8 cellular contexts compared by ENCODE assay signal in genomic region chr13:52850396-52851152, GRCh38. TPM values are rescaled to one million over a fixed set of nuclear protein-coding genes. Genes with fewer than 3 reads are reported as not detected.
DNase-seq lines count a peak whose midpoint lies in the region; ATAC-seq and TF ChIP-seq lines count a peak whose summit lies in the region.

No MANE protein-coding gene starts in this region.

- TF ChIP-seq POLR2A in right lobe of liver (IDR thresholded peaks at IDR 0.05), result no peak

- H3K36me3 ChIP-seq in ectodermal cell (ENCODE audit: control insufficient read depth, insufficient read depth, low read length), result peaks cover 6% of the 10 kb centered on the region
- H3K36me3 ChIP-seq in right lobe of liver, result no peaks in the 10 kb centered on the region

- H3K9me3 ChIP-seq in ectodermal cell (ENCODE audit: control insufficient read depth, low read length) (no peaks in the 10 kb centered on the region), right lobe of liver (no peaks in the 10 kb centered on the region)

- DNase-seq in ELR (ENCODE audit: low read depth) (peak; percentile 32), LHCN-M2 (ENCODE audit: low read depth) (peak; percentile 43), right lobe of liver (peak; percentile 56 to 68 (median 67))
- peak; percentile 14 for DNase-seq in stimulated activated CD8-positive, alpha-beta memory T cell treated with anti-CD3 and anti-CD28 coated beads, Interleukin-7, amount 100 ng/mL, for 24 hours (ENCODE audit: low read depth)
- no peak for DNase-seq in effector CD4-positive, alpha-beta T cell

- peak; percentile 58 for ATAC-seq in GM21529 (IDR thresholded peaks at IDR 0.05; ENCODE audit: unreplicated experiment)
- peak; percentile 86 for ATAC-seq in SK-N-SH treated with all-trans-retinoic acid at 6 μM for 48 hours
- ATAC-seq in right lobe of liver, result peak; percentile 76 to 90 (median 84)

- H3K27ac ChIP-seq in ectodermal cell (ENCODE audit: insufficient read depth, low read depth, low read length, poor library complexity, severe bottlenecking), result peak overlapping the region; percentile 85
- no peak overlapping the region for H3K27ac ChIP-seq in right lobe of liver

- 0% methylated on average over 47 of the region's 47 CpGs for WGBS in ectodermal cell, 2 experiments
- WGBS in right lobe of liver (ENCODE audit: insufficient coverage, low coverage, low lambda C conversion rate, missing lambda C conversion rate), result 2% methylated on average over 39 of the region's 47 CpGs

- H3K4me3 ChIP-seq in ectodermal cell (ENCODE audit: insufficient read depth, low read depth, low read length) (peak overlapping the region; percentile 53), right lobe of liver (peak overlapping the region; percentile 32 to 55 (median 49))

- H3K27me3 ChIP-seq in ectodermal cell (ENCODE audit: control insufficient read depth, insufficient read depth, low read length, poor library complexity, severe bottlenecking) (peaks cover 63% of the 10 kb centered on the region), right lobe of liver (peaks cover 7 to 52% of the 10 kb centered on the region in 2 donors)

- H3K4me1 ChIP-seq in ectodermal cell (ENCODE audit: control insufficient read depth, insufficient read depth, low read length) (peaks cover 34% of the 10 kb centered on the region), right lobe of liver (peaks cover 0 to 19% (median 3%) of the 10 kb centered on the region in 4 donors)

- no peak for TF ChIP-seq CTCF in right lobe of liver (IDR thresholded peaks at IDR 0.05)

- intact Hi-C loops in right lobe of liver (cut with DNase I), result no loop called here

TF ChIP-seq in SK-N-SH treated with all-trans-retinoic acid at 6 μM for 48 hours, 23 proteins besides CTCF, POLR2A, EP300 and RAD21:
- no peak for TF ChIP-seq RARB (CRISPR knock-in tag; IDR thresholded peaks at IDR 0.05)
- TF ChIP-seq ESRRG (CRISPR knock-in tag; IDR thresholded peaks at IDR 0.05), result no peak
- TF ChIP-seq OSR1 (CRISPR knock-in tag; IDR thresholded peaks at IDR 0.05), result 0 out of 2 replicates have a peak, but pooled peaks have one; percentile 54
- TF ChIP-seq ZC3H10 (CRISPR knock-in tag; IDR thresholded peaks at IDR 0.05), result no peak
- peak; percentile 42; the same call in 1 of the 2 replicates for TF ChIP-seq CSDC2 (CRISPR knock-in tag; IDR thresholded peaks at IDR 0.05)
- 0 out of 2 replicates have a peak, but pooled peaks have one; percentile 51 for TF ChIP-seq ZFP3 (CRISPR knock-in tag; IDR thresholded peaks at IDR 0.05)
- no peak for TF ChIP-seq BACH2 (CRISPR knock-in tag; IDR thresholded peaks at IDR 0.05; ENCODE audit: borderline replicate concordance)
- TF ChIP-seq SNAI2 (CRISPR knock-in tag; IDR thresholded peaks at IDR 0.05), result no peak
- no peak for TF ChIP-seq ZNF565 (CRISPR knock-in tag; conservative IDR thresholded peaks at IDR 0.05; ENCODE audit: low read depth)
- TF ChIP-seq TSHZ2 (CRISPR knock-in tag; IDR thresholded peaks at IDR 0.05), result no peak
- TF ChIP-seq, protein P1, sequence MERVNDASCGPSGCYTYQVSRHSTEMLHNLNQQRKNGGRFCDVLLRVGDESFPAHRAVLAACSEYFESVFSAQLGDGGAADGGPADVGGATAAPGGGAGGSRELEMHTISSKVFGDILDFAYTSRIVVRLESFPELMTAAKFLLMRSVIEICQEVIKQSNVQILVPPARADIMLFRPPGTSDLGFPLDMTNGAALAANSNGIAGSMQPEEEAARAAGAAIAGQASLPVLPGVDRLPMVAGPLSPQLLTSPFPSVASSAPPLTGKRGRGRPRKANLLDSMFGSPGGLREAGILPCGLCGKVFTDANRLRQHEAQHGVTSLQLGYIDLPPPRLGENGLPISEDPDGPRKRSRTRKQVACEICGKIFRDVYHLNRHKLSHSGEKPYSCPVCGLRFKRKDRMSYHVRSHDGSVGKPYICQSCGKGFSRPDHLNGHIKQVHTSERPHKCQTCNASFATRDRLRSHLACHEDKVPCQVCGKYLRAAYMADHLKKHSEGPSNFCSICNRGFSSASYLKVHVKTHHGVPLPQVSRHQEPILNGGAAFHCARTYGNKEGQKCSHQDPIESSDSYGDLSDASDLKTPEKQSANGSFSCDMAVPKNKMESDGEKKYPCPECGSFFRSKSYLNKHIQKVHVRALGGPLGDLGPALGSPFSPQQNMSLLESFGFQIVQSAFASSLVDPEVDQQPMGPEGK (CRISPR knock-in tag; IDR thresholded peaks at IDR 0.05; ENCODE audit: borderline replicate concordance), result no peak

RNA-seq across cellular contexts. Expression of gene PCDH8, which starts 2.1 kb away (rescaled TPM):
- total RNA-seq in LHCN-M2 (2014; rRNA removed), result not detected in 2 replicates
- not detected for polyA plus RNA-seq in LHCN-M2 (2012)
- 39.8 TPM for polyA plus RNA-seq in ectodermal cell (2013, experiment 1 of 4)
- polyA plus RNA-seq in ectodermal cell (2013, experiment 2 of 4), result 35.2 TPM
- 52.1 TPM for polyA plus RNA-seq in ectodermal cell (2013, experiment 3 of 4)
- polyA plus RNA-seq in ectodermal cell (2013, experiment 4 of 4), result 44.1 TPM
- total RNA-seq in right lobe of liver, result not detected
